21 cellular contexts compared by ENCODE assay signal in genomic region chr15:70197945-70198361, GRCh38.
DNase-seq lines count a peak whose midpoint lies in the region; ATAC-seq, FAIRE-seq and TF ChIP-seq lines count a peak whose summit lies in the region.
"Had no signal": no experiment of that assay in that cellular context is flagged by ENCODE, and none has a peak within 500 bp of the region (broad histone marks: within the 10 kb centered on the region; RNA-seq: fewer than 3 reads in every experiment).

No MANE protein-coding gene starts in this region.

- H3K36me3 Mint-ChIP-seq in activated CD8-positive, alpha-beta memory T cell treated with anti-CD3 and anti-CD28 coated beads, Interleukin-2, amount 10 ng/mL, durations not matched to agents 7 days and 5 days: no peaks in the 10 kb centered on the region
- H3K36me3 Mint-ChIP-seq: activated CD4-positive, alpha-beta memory T cell treated with anti-CD3 and anti-CD28 coated beads for 36 hours; CD4-positive, CD25-positive, alpha-beta regulatory T cell; stimulated activated naive B cell treated with anti-CD40 and anti-IgM and Interleukin-4, amounts not matched to agents 10 μg/mL and 1 μg/mL and 100 μg/mL, for 72 hours had no signal

- peak; percentile 53 for DNase-seq in activated effector memory CD4-positive, alpha-beta T cell treated with anti-CD3 and anti-CD28 coated beads, Interleukin-2, amount 50 U/mL, for 16 hours
- no peak for DNase-seq in activated effector memory CD4-positive, alpha-beta T cell treated with Interleukin-2 at 50 U/mL for 16 hours
- DNase-seq in RWPE2 (ENCODE audit: low spot score) (no peak), urothelium cell line (ENCODE audit: low spot score) (no peak), iPS-NIHi11 (ENCODE audit: low spot score) (no peak)
- DNase-seq in activated CD8-positive, alpha-beta memory T cell treated with anti-CD3 and anti-CD28 coated beads, Interleukin-2, amount 10 ng/mL, durations not matched to agents 7 days and 5 days: no peak
- DNase-seq: activated CD4-positive, alpha-beta memory T cell treated with anti-CD3 and anti-CD28 coated beads for 36 hours; activated T-cell treated with anti-CD3 and anti-CD28 coated beads, Interleukin-2, amount 50 U/mL, for 48 hours; CD4-positive, CD25-positive, alpha-beta regulatory T cell; DMS79 treated with DMSO at 0.1 percent for 48 hours; left lung; NCI-H1694; NCI-H446 treated with DMSO at 0.1 percent for 48 hours; OCI-M1; stimulated activated naive B cell treated with anti-CD40 and anti-IgM and Interleukin-4, amounts not matched to agents 10 μg/mL and 1 μg/mL and 100 μg/mL, for 72 hours; SW 1271 had no signal

- H3K36me3 ChIP-seq in RWPE2 (ENCODE audit: low read depth) (no peaks in the 10 kb centered on the region), liver (ENCODE audit: control insufficient read depth in 4 of 4, insufficient read depth in 3 of 4, low read depth in 1 of 4, low read length in 3 of 4) (no peaks in the 10 kb centered on the region)
- H3K36me3 ChIP-seq: left lung, tibial nerve had no signal

- peak; percentile 37 to 62 for TF ChIP-seq RAD21 in liver (IDR thresholded peaks at IDR 0.05)

- WGBS in liver: 43% methylated on average over 9 of the region's 9 CpGs

- no peaks in the 10 kb centered on the region for H3K27me3 ChIP-seq in RWPE2 (ENCODE audit: insufficient read depth, poor library complexity, severe bottlenecking)
- H3K27me3 ChIP-seq in liver (ENCODE audit: control insufficient read depth in 4 of 4, insufficient read depth in 4 of 4, low read length in 3 of 4): no peaks in the 10 kb centered on the region
- H3K27me3 ChIP-seq: tibial nerve had no signal

- no peak overlapping the region for H3K4me3 ChIP-seq in RWPE2 (ENCODE audit: severe bottlenecking)
- no peak overlapping the region for H3K4me3 ChIP-seq in liver (ENCODE audit: low read depth in 1 of 3, low read length in 3 of 3)
- H3K4me3 ChIP-seq: left lung, tibial nerve had no signal

- H3K9me3 ChIP-seq in RWPE2 (ENCODE audit: severe bottlenecking) (no peaks in the 10 kb centered on the region), liver (ENCODE audit: control insufficient read depth in 4 of 4, low read length in 3 of 4) (no peaks in the 10 kb centered on the region)
- H3K9me3 ChIP-seq: left lung, tibial nerve had no signal

- no peak overlapping the region for H3K9ac ChIP-seq in liver (ENCODE audit: low read depth in 1 of 2, low read length in 2 of 2)

- H3K27me3 Mint-ChIP-seq in activated CD8-positive, alpha-beta memory T cell treated with anti-CD3 and anti-CD28 coated beads, Interleukin-2, amount 10 ng/mL, durations not matched to agents 7 days and 5 days: peaks cover 14% of the 10 kb centered on the region
- H3K27me3 Mint-ChIP-seq: activated CD4-positive, alpha-beta memory T cell treated with anti-CD3 and anti-CD28 coated beads for 36 hours had no signal

- H3K27ac ChIP-seq in RWPE2 (ENCODE audit: poor library complexity, severe bottlenecking): peak overlapping the region; percentile 82
- H3K27ac ChIP-seq in liver (ENCODE audit: low read depth in 1 of 2, low read length in 2 of 2): peak overlapping the region; percentile 86 to 89
- H3K27ac ChIP-seq: left lung, tibial nerve had no signal

- no peak overlapping the region for H3K27ac Mint-ChIP-seq in activated CD8-positive, alpha-beta memory T cell treated with anti-CD3 and anti-CD28 coated beads, Interleukin-2, amount 10 ng/mL, durations not matched to agents 7 days and 5 days
- H3K27ac Mint-ChIP-seq: stimulated activated naive B cell treated with anti-CD40 and anti-IgM and Interleukin-4, amounts not matched to agents 10 μg/mL and 1 μg/mL and 100 μg/mL, for 72 hours had no signal

- H3K4me1 Mint-ChIP-seq in activated CD8-positive, alpha-beta memory T cell treated with anti-CD3 and anti-CD28 coated beads, Interleukin-2, amount 10 ng/mL, durations not matched to agents 7 days and 5 days: no peaks in the 10 kb centered on the region

- CTCF ChIA-PET in activated CD8-positive, alpha-beta memory T cell treated with anti-CD3 and anti-CD28 coated beads, Interleukin-2, amount 10 ng/mL, durations not matched to agents 7 days and 5 days (lab: Charles Lee): no interaction called here

- H3K9me3 Mint-ChIP-seq in activated CD8-positive, alpha-beta memory T cell treated with anti-CD3 and anti-CD28 coated beads, Interleukin-2, amount 10 ng/mL, durations not matched to agents 7 days and 5 days (ENCODE audit: low read depth): no peaks in the 10 kb centered on the region
- H3K9me3 Mint-ChIP-seq: activated CD4-positive, alpha-beta memory T cell treated with anti-CD3 and anti-CD28 coated beads for 36 hours; stimulated activated naive B cell treated with anti-CD40 and anti-IgM and Interleukin-4, amounts not matched to agents 10 μg/mL and 1 μg/mL and 100 μg/mL, for 72 hours had no signal

- H3K4me3 Mint-ChIP-seq in activated CD8-positive, alpha-beta memory T cell treated with anti-CD3 and anti-CD28 coated beads, Interleukin-2, amount 10 ng/mL, durations not matched to agents 7 days and 5 days: no peak overlapping the region
- H3K4me3 Mint-ChIP-seq: activated CD4-positive, alpha-beta memory T cell treated with anti-CD3 and anti-CD28 coated beads for 36 hours; stimulated activated naive B cell treated with anti-CD40 and anti-IgM and Interleukin-4, amounts not matched to agents 10 μg/mL and 1 μg/mL and 100 μg/mL, for 72 hours had no signal

- H3K4me1 ChIP-seq in RWPE2 (ENCODE audit: insufficient read depth, poor library complexity, severe bottlenecking) (peaks cover 28% of the 10 kb centered on the region), liver (ENCODE audit: control insufficient read depth in 4 of 4, insufficient read depth in 4 of 4, low read length in 3 of 4) (peaks cover 10 to 44% (median 31%) of the 10 kb centered on the region in 4 donors)

- TF ChIP-seq CTCF in RWPE2 (IDR thresholded peaks at IDR 0.05; ENCODE audit: poor library complexity, severe bottlenecking) (no peak), liver (IDR thresholded peaks at IDR 0.05; ENCODE audit: low read depth, low read length, missing input control) (no peak)

- peak; percentile 29 for ATAC-seq in RWPE2 (ENCODE audit: low read depth)
- no peak for ATAC-seq in activated CD8-positive, alpha-beta memory T cell treated with anti-CD3 and anti-CD28 coated beads, Interleukin-2, amount 10 ng/mL, durations not matched to agents 7 days and 5 days
- no peak for ATAC-seq in HG03432 (IDR thresholded peaks at IDR 0.05; ENCODE audit: unreplicated experiment)
- ATAC-seq: left lung had no signal

- FAIRE-seq in urothelium cell line (lab: Jason Lieb, UNC): peak; percentile 9
- FAIRE-seq: A204.1, bronchial epithelial cell had no signal

TF ChIP-seq in liver, 16 proteins besides CTCF, POLR2A, EP300 and RAD21 (continues in another document):
- TF ChIP-seq REST (IDR thresholded peaks at IDR 0.05) (peak; percentile 42), GABPA (IDR thresholded peaks at IDR 0.05 in 1 of 2, conservative IDR thresholded peaks at IDR 0.05 in 1 of 2) (peak in 1 of 2 donors; percentile 17), JUND (IDR thresholded peaks at IDR 0.05) (peak in 1 of 2 donors; percentile 71), YY1 (IDR thresholded peaks at IDR 0.05) (peak; percentile 51), MAX (IDR thresholded peaks at IDR 0.05) (peak; percentile 46), ATF3 (IDR thresholded peaks at IDR 0.05) (no peak), NR2F2 (IDR thresholded peaks at IDR 0.05) (peak; percentile 59), HNF4A (conservative IDR thresholded peaks at IDR 0.05) (peak; percentile 68 to 77), RXRA (IDR thresholded peaks at IDR 0.05) (peak; percentile 93 to 99), FOXA1 (IDR thresholded peaks at IDR 0.05) (peak; percentile 36), EGR1 (IDR thresholded peaks at IDR 0.05; ENCODE audit: low read depth in 2 of 2) (peak in 1 of 2 donors; percentile 7), SP1 (IDR thresholded peaks at IDR 0.05) (peak; percentile 52), TAF1 (conservative IDR thresholded peaks at IDR 0.05) (no peak), HNF4G (IDR thresholded peaks at IDR 0.05) (no peak), FOXA2 (IDR thresholded peaks at IDR 0.05) (peak; percentile 19)
